9 cellular contexts compared by ENCODE assay signal in the genomic region with DNA sequence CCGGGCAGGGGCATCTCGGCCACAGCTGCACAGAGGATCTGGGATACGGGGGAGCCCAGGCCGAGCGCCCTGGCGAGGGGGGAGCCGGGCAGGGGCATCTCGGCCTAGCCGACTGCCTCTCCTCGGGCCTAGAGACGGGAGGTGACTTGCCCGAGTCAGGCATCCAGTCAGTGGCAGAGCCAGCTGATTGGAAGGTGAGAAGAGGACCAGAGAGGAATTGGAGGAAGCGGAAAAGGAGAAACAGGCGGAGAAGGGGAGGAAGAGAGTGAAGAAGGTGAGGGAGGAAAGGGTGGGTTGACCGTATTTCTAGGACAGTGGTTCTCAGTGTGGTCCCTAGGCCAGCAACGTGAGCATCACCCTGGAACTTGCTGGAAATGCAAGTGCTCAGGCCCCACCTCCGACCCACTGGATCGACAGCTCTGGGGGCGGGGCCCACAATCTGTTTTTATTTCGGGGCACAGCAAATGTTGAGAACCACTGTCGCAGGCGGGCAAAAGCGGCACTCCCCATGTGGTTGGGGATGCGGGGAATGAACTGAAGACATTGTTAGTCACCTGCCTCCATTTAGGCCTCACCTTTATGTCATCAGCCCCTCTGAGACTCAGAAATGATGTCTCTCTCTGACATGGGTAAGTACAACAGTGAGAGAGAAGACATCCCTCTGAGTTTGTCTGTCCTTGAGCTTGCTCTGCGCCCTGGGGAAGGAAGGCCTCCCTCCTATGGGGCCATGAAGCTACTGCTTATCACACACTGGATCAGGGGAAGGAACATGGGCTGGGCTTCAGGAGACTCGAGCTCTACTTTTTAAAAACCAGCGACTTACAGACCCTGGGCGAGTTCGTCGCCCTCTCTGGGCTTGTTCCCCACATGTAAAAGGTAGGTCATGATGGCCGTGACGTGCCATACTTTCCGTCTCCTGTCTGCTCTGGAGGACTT. TPM values are rescaled to one million over a fixed set of nuclear protein-coding genes. Genes with fewer than 3 reads are reported as not detected.
DNase-seq lines count a peak whose midpoint lies in the region; ATAC-seq and TF ChIP-seq lines count a peak whose summit lies in the region.
"Had no signal": no experiment of that assay in that cellular context is flagged by ENCODE, and none has a peak within 500 bp of the region (broad histone marks: within the 10 kb centered on the region; RNA-seq: fewer than 3 reads in every experiment).

No MANE protein-coding gene starts in this region.

- no peak for TF ChIP-seq CTCF in breast epithelium (IDR thresholded peaks at IDR 0.05)

- no peaks in the 10 kb centered on the region for H3K36me3 Mint-ChIP-seq in activated naive CD4-positive, alpha-beta T cell treated with anti-CD3 and anti-CD28 coated beads, Interleukin-2, amount 50 U/mL, for 24 hours

- H3K27me3 ChIP-seq in breast epithelium: no peaks in the 10 kb centered on the region

- TF ChIP-seq POLR2A in breast epithelium (IDR thresholded peaks at IDR 0.05): no peak

- no peak overlapping the region for H3K4me3 ChIP-seq in breast epithelium

- no peak overlapping the region for H3K27ac Mint-ChIP-seq in activated naive CD4-positive, alpha-beta T cell treated with anti-CD3 and anti-CD28 coated beads, Interleukin-2, amount 50 U/mL, for 24 hours

- no peaks in the 10 kb centered on the region for H3K9me3 ChIP-seq in breast epithelium
- H3K9me3 ChIP-seq: upper lobe of left lung had no signal

- intact Hi-C loops in breast epithelium (cut with DNase I; ENCODE audit: low total_unique reads): loop anchor here (1.0 kb wide), 1 partner anchor 37 kb away; no protein-coding TSS in a partner anchor

- no peak for DNase-seq in activated naive CD4-positive, alpha-beta T cell (lab: John Stamatoyannopoulos, UW)
- DNase-seq in breast epithelium (ENCODE audit: low spot score in 2 of 2): no peak
- peak; percentile 45 for DNase-seq in left lobe of liver (ENCODE audit: low spot score)
- no peak for DNase-seq in COLO668 (lab: John Stamatoyannopoulos, UW; ENCODE audit: unreplicated experiment)
- no peak for DNase-seq in NCI-H446 treated with DMSO at 0.1 percent for 48 hours (lab: John Stamatoyannopoulos, UW)
- DNase-seq in NK-92 treated with Interleukin-12 subunit alpha and Interleukin-12 subunit beta, amount 100 ng/mL, for 24 hours (lab: John Stamatoyannopoulos, UW): no peak

- H3K36me3 ChIP-seq in breast epithelium: no peaks in the 10 kb centered on the region
- H3K36me3 ChIP-seq: upper lobe of left lung had no signal

- no peaks in the 10 kb centered on the region for H3K9me3 Mint-ChIP-seq in activated naive CD4-positive, alpha-beta T cell treated with anti-CD3 and anti-CD28 coated beads, Interleukin-2, amount 50 U/mL, for 24 hours

- H3K4me1 Mint-ChIP-seq in activated naive CD4-positive, alpha-beta T cell treated with anti-CD3 and anti-CD28 coated beads, Interleukin-2, amount 50 U/mL, for 24 hours: peaks cover 4% of the 10 kb centered on the region

- peak overlapping the region; percentile 25 to 52 for H3K27ac ChIP-seq in breast epithelium

- H3K4me1 ChIP-seq in breast epithelium: peaks cover 3 to 5% of the 10 kb centered on the region in 2 donors

- H3K27me3 Mint-ChIP-seq in activated naive CD4-positive, alpha-beta T cell treated with anti-CD3 and anti-CD28 coated beads, Interleukin-2, amount 50 U/mL, for 24 hours: no peaks in the 10 kb centered on the region

- H3K4me3 Mint-ChIP-seq in activated naive CD4-positive, alpha-beta T cell treated with anti-CD3 and anti-CD28 coated beads, Interleukin-2, amount 50 U/mL, for 24 hours: peak overlapping the region; percentile 39

- ATAC-seq in left lobe of liver: no peak
- ATAC-seq in activated CD4-positive, CD25-positive, alpha-beta regulatory T cell treated with anti-CD3 and anti-CD28 coated beads, Interleukin-2, amount 50 U/mL, for 24 hours: no peak

RNA-seq across cellular contexts. Expression of a gene that starts 1.0 kb away (rescaled TPM):
- total RNA-seq in breast epithelium: 10 to 100 TPM in 2 of 3 donors, 1 to 10 TPM in 1; 7.2 to 58.2 (median 10.2) TPM
- 0.70 TPM for total RNA-seq in left lobe of liver
